ENCODE assay signal across 17 cellular contexts in genomic region chr18:12993439-12993838, GRCh38. TPM values are rescaled to one million over a fixed set of nuclear protein-coding genes. Genes with fewer than 3 reads are reported as not detected.
A peak's percentile ranks its signal among the peaks of the same experiment; 100 is the strongest.
DNase-seq lines count a peak whose midpoint lies in the region; ATAC-seq and TF ChIP-seq lines count a peak whose summit lies in the region.
"Had no signal": no experiment of that assay in that cellular context is flagged by ENCODE, and none has a peak within 500 bp of the region (broad histone marks: within the 10 kb centered on the region; RNA-seq: fewer than 3 reads in every experiment).

No MANE protein-coding gene starts in this region.

- WGBS in mammary epithelial cell (ENCODE audit: low coverage, missing lambda C conversion rate) = 97% methylated on average over 2 of the region's 2 CpGs
- no CpG with 5 or more reads among the region's 2 CpGs for WGBS in neuronal stem cell (ENCODE audit: extremely low coverage in 2 of 2, insufficient read length in 2 of 2, insufficient replicate concordance in 1 of 2), 2 donors

- peaks cover 63% of the 10 kb centered on the region for H4K20me1 ChIP-seq in BLaER1
- peaks cover 58% of the 10 kb centered on the region for H4K20me1 ChIP-seq in DND-41 (ENCODE audit: insufficient read depth, low read length)
- peaks cover 47% of the 10 kb centered on the region for H4K20me1 ChIP-seq in PC-3 (ENCODE audit: low read length)
- no peaks in the 10 kb centered on the region for H4K20me1 ChIP-seq in mammary epithelial cell (ENCODE audit: insufficient read depth, low read length)

- H3K27ac ChIP-seq in BLaER1 = no peak overlapping the region
- 0 out of 2 replicates have a peak overlapping the region, but pooled peaks have one; percentile 34 for H3K27ac ChIP-seq in DND-41 (ENCODE audit: low read length)
- H3K27ac ChIP-seq in PC-3 (ENCODE audit: low read length) = no peak overlapping the region
- H3K27ac ChIP-seq in mammary epithelial cell (ENCODE audit: insufficient read depth, low read depth, low read length) = no peak overlapping the region
- H3K27ac ChIP-seq in neuronal stem cell (replicated peaks; ENCODE audit: low read length) = no peak overlapping the region
- H3K27ac ChIP-seq: GM23248 had no signal

- H2AK5ac ChIP-seq in neuronal stem cell (ENCODE audit: low read depth, low read length) = no peak overlapping the region

- H3K23ac ChIP-seq in neuronal stem cell (ENCODE audit: low read depth, low read length, poor library complexity) = no peak overlapping the region

- H2BK120ac ChIP-seq in neuronal stem cell (ENCODE audit: low read depth, low read length) = no peak overlapping the region

- H4K8ac ChIP-seq in neuronal stem cell (ENCODE audit: low read depth, low read length) = no peak overlapping the region

- intact Hi-C loops in PC-3 (cut with micrococcal nuclease) (loop anchor here (5.0 kb wide), 1 partner anchor 734 kb away; the partner anchor contains the start of genes FAM210A and RNMT), mammary epithelial cell (cut with micrococcal nuclease) (no loop called here)

- no peak overlapping the region for H3K9ac ChIP-seq in BLaER1
- H3K9ac ChIP-seq in DND-41 (ENCODE audit: low read depth, low read length) = no peak overlapping the region
- no peak overlapping the region for H3K9ac ChIP-seq in PC-3 (ENCODE audit: low read length)
- no peak overlapping the region for H3K9ac ChIP-seq in mammary epithelial cell (ENCODE audit: insufficient read depth, low read length)
- no peak overlapping the region for H3K9ac ChIP-seq in neuronal stem cell (ENCODE audit: low read depth, low read length, poor library complexity)

- no peak overlapping the region for H2AFZ ChIP-seq in DND-41 (ENCODE audit: low read depth, low read length)
- H2AFZ ChIP-seq in PC-3 (ENCODE audit: low read length) = no peak overlapping the region
- no peak overlapping the region for H2AFZ ChIP-seq in mammary epithelial cell (ENCODE audit: low read depth, low read length)
- no peak overlapping the region for H2AFZ ChIP-seq in neuronal stem cell (ENCODE audit: low read length)

- H3K79me2 ChIP-seq in DND-41 (ENCODE audit: insufficient read depth, low read length) (peaks cover 82% of the 10 kb centered on the region), PC-3 (ENCODE audit: low read length) (peaks cover 72% of the 10 kb centered on the region), mammary epithelial cell (ENCODE audit: insufficient read depth, low read length) (peaks cover 71% of the 10 kb centered on the region)

- H3K36me3 ChIP-seq in BLaER1 = peaks cover 40% of the 10 kb centered on the region
- H3K36me3 ChIP-seq in DND-41 (ENCODE audit: insufficient read depth, low read length) = peaks cover 18% of the 10 kb centered on the region
- H3K36me3 ChIP-seq in PC-3 (ENCODE audit: low read depth, low read length) = no peaks in the 10 kb centered on the region
- no peaks in the 10 kb centered on the region for H3K36me3 ChIP-seq in mammary epithelial cell (ENCODE audit: insufficient read depth, low read length)
- H3K36me3 ChIP-seq in neuronal stem cell (replicated peaks in 1 of 2; ENCODE audit: control insufficient read depth in 2 of 2, insufficient read depth in 2 of 2, low read length in 2 of 2) = peaks cover 0 to 7% of the 10 kb centered on the region in 2 donors

- H2BK5ac ChIP-seq in neuronal stem cell (ENCODE audit: low read length) = no peak overlapping the region

- no peak overlapping the region for H4K91ac ChIP-seq in neuronal stem cell (ENCODE audit: low read depth, low read length, poor library complexity)

- H3F3A ChIP-seq in PC-3 (ENCODE audit: low read length, unreplicated experiment) = peaks cover 6% of the 10 kb centered on the region

- H3K4me3 ChIP-seq in BLaER1 (no peak overlapping the region), DND-41 (ENCODE audit: low read depth in 1 of 2, low read length in 2 of 2) (peak overlapping the region in 1 of 2 experiments; percentile 86; a peak in 1 of 4 replicates), PC-3 (ENCODE audit: low read length) (peak overlapping the region; percentile 94), mammary epithelial cell (replicated peaks in 1 of 3; ENCODE audit: insufficient read depth in 1 of 3, low read depth in 2 of 3, low read length in 3 of 3) (no peak overlapping the region), neuronal stem cell (ENCODE audit: low read length in 2 of 2) (no peak overlapping the region)

- BruUV-seq in PC-3 (replicated peaks; lab: Mats Ljungman, UMichigan) (no TSS peak), mammary epithelial cell (replicated peaks; lab: Mats Ljungman, UMichigan) (no TSS peak)

- no peaks in the 10 kb centered on the region; the same call in 1 of the 2 replicates for H3K9me3 ChIP-seq in BLaER1
- no peaks in the 10 kb centered on the region for H3K9me3 ChIP-seq in DND-41 (ENCODE audit: insufficient read depth, low read length, severe bottlenecking)
- no peaks in the 10 kb centered on the region for H3K9me3 ChIP-seq in PC-3 (ENCODE audit: low read length)
- no peaks in the 10 kb centered on the region for H3K9me3 ChIP-seq in mammary epithelial cell (replicated peaks; ENCODE audit: insufficient read depth, low read length)
- H3K9me3 ChIP-seq in neuronal stem cell (replicated peaks in 1 of 2; ENCODE audit: control insufficient read depth in 2 of 2, insufficient read depth in 1 of 2, low read depth in 1 of 2, low read length in 2 of 2) = no peaks in the 10 kb centered on the region

- peaks cover 9% of the 10 kb centered on the region for H3K79me1 ChIP-seq in neuronal stem cell (ENCODE audit: low read depth, low read length)

- H3K4ac ChIP-seq in neuronal stem cell (ENCODE audit: low read length) = no peak overlapping the region

- dilution Hi-C loops in mammary epithelial cell (cut with HindIII; ENCODE audit: low sequenced_read_pairs) = no loop called here

- no peak for DNase-seq in DND-41
- no peak for DNase-seq in PC-3
- DNase-seq in mammary epithelial cell = no peak
- DNase-seq in neuronal stem cell (ENCODE audit: low spot score) = no peak
- DNase-seq in NCI-H2196 treated with DMSO at 0.1 percent for 48 hours (lab: John Stamatoyannopoulos, UW; ENCODE audit: unreplicated experiment) = no peak
- DNase-seq: AML-193, cortex of kidney, DMS79, GM23248, NCI-H1436, NCI-H526, retina, SW 1271 had no signal

- peak overlapping the region; percentile 88 for H3K4me2 ChIP-seq in BLaER1
- peak overlapping the region; percentile 79 for H3K4me2 ChIP-seq in DND-41 (ENCODE audit: insufficient read depth, low read length)
- H3K4me2 ChIP-seq in PC-3 (ENCODE audit: low read length) = peak overlapping the region; percentile 87
- peak overlapping the region; percentile 86 for H3K4me2 ChIP-seq in mammary epithelial cell (ENCODE audit: insufficient read depth, low read depth, low read length)
- no peak overlapping the region for H3K4me2 ChIP-seq in neuronal stem cell (ENCODE audit: insufficient read depth, low read length, poor library complexity, severe bottlenecking)

- H3K4me1 ChIP-seq in BLaER1 (peaks cover 28% of the 10 kb centered on the region), DND-41 (ENCODE audit: insufficient read depth, low read length) (peaks cover 59% of the 10 kb centered on the region), PC-3 (ENCODE audit: insufficient read depth, low read length) (peaks cover 27% of the 10 kb centered on the region), mammary epithelial cell (ENCODE audit: insufficient read depth, low read length) (peaks cover 20% of the 10 kb centered on the region), neuronal stem cell (ENCODE audit: control insufficient read depth in 2 of 2, insufficient read depth in 1 of 2, low read depth in 1 of 2, low read length in 2 of 2) (peaks cover 3 to 11% of the 10 kb centered on the region in 2 donors)

- ATAC-seq in DND-41 (ENCODE audit: insufficient read depth, low read depth) (no peak), PC-3 (no peak), GM18502 (IDR thresholded peaks at IDR 0.05; ENCODE audit: poor library complexity, unreplicated experiment) (no peak), HG02642 (IDR thresholded peaks at IDR 0.05; ENCODE audit: poor library complexity, unreplicated experiment) (no peak)
- ATAC-seq: Right ventricle myocardium inferior had no signal

- in situ Hi-C loops in mammary epithelial cell (cut with MboI; ENCODE audit: low sequenced_read_pairs in 2 of 2) = no loop called here

- no peaks in the 10 kb centered on the region for H3K27me3 ChIP-seq in BLaER1
- H3K27me3 ChIP-seq in DND-41 (ENCODE audit: insufficient read depth, low read length, poor library complexity) = no peaks in the 10 kb centered on the region
- no peaks in the 10 kb centered on the region for H3K27me3 ChIP-seq in PC-3 (ENCODE audit: low read length)
- H3K27me3 ChIP-seq in mammary epithelial cell (ENCODE audit: insufficient read depth, low read length) = no peaks in the 10 kb centered on the region
- no peaks in the 10 kb centered on the region for H3K27me3 ChIP-seq in neuronal stem cell (ENCODE audit: control insufficient read depth in 3 of 3, insufficient read depth in 3 of 3, low read depth in 1 of 3, low read length in 3 of 3)

- H2BK15ac ChIP-seq in neuronal stem cell (ENCODE audit: low read length) = no peak overlapping the region

- no peak overlapping the region for H3K14ac ChIP-seq in neuronal stem cell (ENCODE audit: low read length)

- CTCF ChIA-PET in PC-3 (lab: Charles Lee) (no interaction called here), mammary epithelial cell (lab: Charles Lee; ENCODE audit: low non-redundant PET) (no interaction called here)

- H2BK12ac ChIP-seq in neuronal stem cell (ENCODE audit: low read length) = no peak overlapping the region

- POLR2A ChIA-PET in PC-3 (lab: Charles Lee; ENCODE audit: unreplicated experiment) = no interaction called here

- H3K9me2 ChIP-seq in PC-3 (replicated peaks; ENCODE audit: low read length) = no peaks in the 10 kb centered on the region

- H3K18ac ChIP-seq in neuronal stem cell (ENCODE audit: low read length) = no peak overlapping the region

- no peak for TF ChIP-seq CTCF in DND-41 (IDR thresholded peaks at IDR 0.05; ENCODE audit: borderline replicate concordance, extremely low read depth, low read length, poor library complexity, severe bottlenecking)
- no peak for TF ChIP-seq CTCF in PC-3 (conservative IDR thresholded peaks at IDR 0.05; ENCODE audit: low read depth, low read length)
- no peak for TF ChIP-seq CTCF in mammary epithelial cell (conservative IDR thresholded peaks at IDR 0.05 in 1 of 2, IDR thresholded peaks at IDR 0.05 in 1 of 2; ENCODE audit: extremely low read depth in 1 of 2, insufficient read depth in 1 of 2, low read depth in 1 of 2, low read length in 2 of 2)

RNA-seq across cellular contexts. Expression of gene CEP192, which starts 2.3 kb away (rescaled TPM):
- total RNA-seq in PC-3 (2014; rRNA removed) (32.6 and 34.4 TPM in 2 replicates), mammary epithelial cell (10 to 100 TPM; 18.8 to 19.4 TPM)
- 11.5 TPM for polyA plus RNA-seq in mammary epithelial cell
- 29.7 TPM for polyA minus RNA-seq in mammary epithelial cell
- 18.4 TPM for polyA plus RNA-seq in neuronal stem cell (2013, experiment 1 of 2)
- polyA plus RNA-seq in neuronal stem cell (2013, experiment 2 of 2) = 17.8 TPM

RNA-seq across cellular contexts. Expression of gene SEH1L, which starts 45.6 kb away (rescaled TPM):
- total RNA-seq in PC-3 (2014; rRNA removed) (61.2 TPM in 2 replicates), mammary epithelial cell (10 to 100 TPM; 41.0 to 67.8 TPM)
- 40.7 TPM for polyA plus RNA-seq in mammary epithelial cell
- polyA minus RNA-seq in mammary epithelial cell = 232 TPM
- polyA plus RNA-seq in neuronal stem cell (2013, experiment 1 of 2) = 23.1 TPM
- polyA plus RNA-seq in neuronal stem cell (2013, experiment 2 of 2) = 22.2 TPM
